In the genomic region with DNA sequence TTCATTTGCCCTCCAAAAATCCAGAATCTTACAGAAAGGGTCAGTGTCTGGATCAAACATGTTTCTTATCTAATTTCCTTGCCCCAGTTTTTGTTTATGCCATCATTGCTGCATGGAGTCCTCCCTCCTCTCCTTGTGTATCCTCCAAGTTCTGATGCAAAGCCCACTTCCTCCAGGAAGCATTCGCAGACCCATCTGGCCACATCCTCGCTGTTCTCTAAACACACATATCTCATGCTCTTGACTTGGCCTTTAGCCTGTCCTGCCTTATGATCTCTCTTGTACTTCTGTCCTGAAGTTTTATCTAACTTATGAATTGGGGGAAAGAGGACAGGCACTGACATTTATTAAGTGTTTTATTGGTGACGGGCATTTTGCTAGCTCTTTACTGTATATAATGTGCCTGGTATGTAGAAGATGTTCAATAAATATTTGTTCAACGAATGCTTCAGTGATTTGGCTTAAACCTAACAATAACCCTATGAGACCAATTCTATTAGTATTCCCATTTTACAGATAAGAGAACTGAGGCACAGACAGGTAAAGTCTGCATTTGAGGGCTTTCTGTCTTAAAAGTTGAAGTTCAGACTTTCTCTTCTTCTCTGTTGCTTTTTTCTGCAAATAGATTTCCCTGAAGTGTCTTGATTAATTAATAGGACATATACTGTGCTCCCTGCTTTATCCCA, we compare ENCODE assay signal across 11 cellular contexts. TPM values are rescaled to one million over a fixed set of nuclear protein-coding genes. Genes with fewer than 3 reads are reported as not detected.
A peak's percentile ranks its signal among the peaks of the same experiment; 100 is the strongest.
DNase-seq lines count a peak whose midpoint lies in the region; ATAC-seq and TF ChIP-seq lines count a peak whose summit lies in the region.
"Had no signal": no experiment of that assay in that cellular context is flagged by ENCODE, and none has a peak within 500 bp of the region (broad histone marks: within the 10 kb centered on the region; RNA-seq: fewer than 3 reads in every experiment).

No MANE protein-coding gene starts in this region.

- peak overlapping the region; percentile 95 for H3K4me2 ChIP-seq in OCI-LY7 (ENCODE audit: low read length)

- peaks cover 27% of the 10 kb centered on the region for H3K4me1 ChIP-seq in CD8-positive, alpha-beta memory T cell (ENCODE audit: insufficient read depth, low read length)
- H3K4me1 ChIP-seq in OCI-LY7 (ENCODE audit: insufficient read depth, low read length, poor library complexity, severe bottlenecking) (peaks cover 97% of the 10 kb centered on the region), esophagus muscularis mucosa (peaks cover 35 to 42% (median 39%) of the 10 kb centered on the region in 4 donors), sigmoid colon (peaks cover 3 to 36% (median 33%) of the 10 kb centered on the region in 4 donors)
- H3K4me1 ChIP-seq: pancreas had no signal

- no peaks in the 10 kb centered on the region for H3K27me3 Mint-ChIP-seq in CD8-positive, alpha-beta memory T cell

- TF ChIP-seq EP300 in esophagus muscularis mucosa (IDR thresholded peaks at IDR 0.05) (no peak), sigmoid colon (IDR thresholded peaks at IDR 0.05) (no peak)

- TF ChIP-seq CTCF in OCI-LY7 (conservative IDR thresholded peaks at IDR 0.05; ENCODE audit: low read length) (no peak), esophagus muscularis mucosa (IDR thresholded peaks at IDR 0.05) (no peak), sigmoid colon (IDR thresholded peaks at IDR 0.05) (no peak), WERI-Rb-1 (IDR thresholded peaks at IDR 0.05; ENCODE audit: low read depth, low read length) (no peak)

- no peaks in the 10 kb centered on the region for H3K9me3 Mint-ChIP-seq in CD8-positive, alpha-beta memory T cell

- H3K79me2 ChIP-seq in OCI-LY7 (ENCODE audit: insufficient read depth, low read depth, low read length), result peaks cover 30% of the 10 kb centered on the region; the same call in 1 of the 2 replicates

- intact Hi-C loops in OCI-LY7 (cut with micrococcal nuclease; ENCODE audit: unreplicated experiment) (no loop called here), esophagus muscularis mucosa (cut with DNase I) (no loop called here), sigmoid colon (cut with DNase I) (no loop called here)

- 73% methylated on average over 4 of the region's 4 CpGs for WGBS in esophagus muscularis mucosa
- WGBS in sigmoid colon, 2 donors, result 61 to 81% methylated on average over 4 of the region's 4 CpGs

- H3K36me3 Mint-ChIP-seq in CD8-positive, alpha-beta memory T cell, result no peaks in the 10 kb centered on the region

- CTCF ChIA-PET in CD8-positive, alpha-beta memory T cell (lab: Charles Lee), result interaction anchor here (2.1 kb wide), 1 partner anchor 13 kb away, joined by 9 read pairs; no protein-coding TSS in a partner anchor
- CTCF ChIA-PET in OCI-LY7 (lab: Charles Lee; ENCODE audit: unreplicated experiment), result interaction anchor here (2.5 kb wide), 1 partner anchor 13 kb away, joined by 11 read pairs; no protein-coding TSS in a partner anchor

- BruUV-seq in OCI-LY7 (replicated peaks; lab: Mats Ljungman, UMichigan), result no TSS peak

- POLR2A ChIA-PET in CD8-positive, alpha-beta memory T cell (lab: Charles Lee), result interaction anchor here (0.9 kb wide), 1 partner anchor 41 kb away, joined by 4 read pairs; no protein-coding TSS in a partner anchor
- POLR2A ChIA-PET in OCI-LY7 (lab: Charles Lee), result interaction anchor here (2.5 to 12.3 kb wide), 5 partner anchors 13 to 49 kb away, joined by 14 to 261 read pairs (median 87); partner anchors contain the start of gene ID3

- H3K27ac Mint-ChIP-seq in CD8-positive, alpha-beta memory T cell, result peak overlapping the region in 5 of 8 donors; percentile 4 to 55 (median 42)

- H3K36me3 ChIP-seq in CD8-positive, alpha-beta memory T cell (ENCODE audit: insufficient read depth, low read length), result no peaks in the 10 kb centered on the region
- H3K36me3 ChIP-seq in OCI-LY7 (ENCODE audit: insufficient read depth, low read length), result no peaks in the 10 kb centered on the region
- no peaks in the 10 kb centered on the region for H3K36me3 ChIP-seq in esophagus muscularis mucosa
- H3K36me3 ChIP-seq in sigmoid colon, result no peaks in the 10 kb centered on the region
- H3K36me3 ChIP-seq in WERI-Rb-1, result no peaks in the 10 kb centered on the region
- H3K36me3 ChIP-seq: pancreas had no signal

- H3K9me3 ChIP-seq in CD8-positive, alpha-beta memory T cell (ENCODE audit: low read length), result no peaks in the 10 kb centered on the region
- no peaks in the 10 kb centered on the region for H3K9me3 ChIP-seq in OCI-LY7 (ENCODE audit: low read length)
- no peaks in the 10 kb centered on the region for H3K9me3 ChIP-seq in esophagus muscularis mucosa
- no peaks in the 10 kb centered on the region for H3K9me3 ChIP-seq in sigmoid colon
- H3K9me3 ChIP-seq in WERI-Rb-1 (ENCODE audit: severe bottlenecking), result no peaks in the 10 kb centered on the region
- H3K9me3 ChIP-seq: pancreas had no signal

- H3K4me3 ChIP-seq in CD8-positive, alpha-beta memory T cell (ENCODE audit: low read length), result no peak overlapping the region
- H3K4me3 ChIP-seq in OCI-LY7 (ENCODE audit: low read depth, low read length, poor library complexity, severe bottlenecking) (peak overlapping the region; percentile 69), esophagus muscularis mucosa (no peak overlapping the region), sigmoid colon (no peak overlapping the region), WERI-Rb-1 (ENCODE audit: low read depth, low read length) (no peak overlapping the region)
- H3K4me3 ChIP-seq: pancreas had no signal

- no peak overlapping the region for H3K27ac ChIP-seq in CD8-positive, alpha-beta memory T cell (ENCODE audit: low read depth, low read length)
- H3K27ac ChIP-seq in OCI-LY7 (ENCODE audit: low read depth, low read length, poor library complexity, severe bottlenecking) (peak overlapping the region; percentile 97), esophagus muscularis mucosa (replicated peaks in 1 of 4) (peak overlapping the region; percentile 80 to 88 (median 84)), sigmoid colon (peak overlapping the region; percentile 78 to 85 (median 84)), WERI-Rb-1 (no peak overlapping the region)

- H4K20me1 ChIP-seq in OCI-LY7 (ENCODE audit: insufficient read depth, low read length), result no peaks in the 10 kb centered on the region

- H2AFZ ChIP-seq in OCI-LY7 (ENCODE audit: low read length), result no peak overlapping the region

- no peaks in the 10 kb centered on the region for H3K27me3 ChIP-seq in CD8-positive, alpha-beta memory T cell (ENCODE audit: insufficient read depth, low read length, poor library complexity, severe bottlenecking)
- H3K27me3 ChIP-seq in esophagus muscularis mucosa (peaks cover 0 to 3% (median 0%) of the 10 kb centered on the region in 4 donors), sigmoid colon (no peaks in the 10 kb centered on the region), WERI-Rb-1 (ENCODE audit: insufficient read depth, low read depth, severe bottlenecking) (no peaks in the 10 kb centered on the region)
- H3K27me3 ChIP-seq: pancreas had no signal

- peak overlapping the region in 3 of 7 donors; percentile 0 to 48 (median 5) for H3K4me3 Mint-ChIP-seq in CD8-positive, alpha-beta memory T cell

- DNase-seq in CD8-positive, alpha-beta memory T cell, result no peak
- DNase-seq in OCI-LY7 (ENCODE audit: low spot score) (peak; percentile 77), esophagus muscularis mucosa (ENCODE audit: extremely low spot score) (no peak), sigmoid colon (no peak), WERI-Rb-1 (no peak), GF-D8 (lab: John Stamatoyannopoulos, UW) (no peak)
- DNase-seq: amygdala, NCI-H146, pancreas had no signal

- no peaks in the 10 kb centered on the region for H3K9me2 ChIP-seq in OCI-LY7 (ENCODE audit: insufficient read depth, low read length)

- TF ChIP-seq POLR2A in esophagus muscularis mucosa (IDR thresholded peaks at IDR 0.05; ENCODE audit: low read depth), result no peak
- no peak for TF ChIP-seq POLR2A in sigmoid colon (IDR thresholded peaks at IDR 0.05)

- peaks cover 21 to 35% (median 26%) of the 10 kb centered on the region in 3 donors for H3K4me1 Mint-ChIP-seq in CD8-positive, alpha-beta memory T cell

- ATAC-seq in HG02623 (IDR thresholded peaks at IDR 0.05; ENCODE audit: unreplicated experiment) (no peak), GM21619 (IDR thresholded peaks at IDR 0.05; ENCODE audit: unreplicated experiment) (no peak)

RNA-seq across cellular contexts. Expression of gene ID3, which starts 19.2 kb away (rescaled TPM):
- total RNA-seq in CD8-positive, alpha-beta memory T cell, result 10 to 100 TPM; 18.4 to 19.3 TPM
- 4.7 TPM for polyA plus RNA-seq in CD8-positive, alpha-beta memory T cell
- total RNA-seq in OCI-LY7 (2014; rRNA removed; shearing (Covaris generic)), result 1,286 and 1,658 TPM in 2 replicates
- 621 and 629 TPM in 2 replicates for total RNA-seq in OCI-LY7 (2022)
- total RNA-seq in esophagus muscularis mucosa, result 100 to 1,000 TPM in 3 of 4 donors, 10 to 100 TPM in 1; 75.2 to 352 (median 274) TPM
- 100 to 1,000 TPM in 2 of 4 donors, 10 to 100 TPM in 2; 72.1 to 144 (median 92.6) TPM for total RNA-seq in sigmoid colon
- 100 to 1,000 TPM; 114 to 232 (median 220) TPM for polyA plus RNA-seq in sigmoid colon

RNA-seq across cellular contexts. Expression of gene E2F2, which starts 47.4 kb away (rescaled TPM):
- 10 to 100 TPM; 19.1 to 19.6 TPM for total RNA-seq in CD8-positive, alpha-beta memory T cell
- polyA plus RNA-seq in CD8-positive, alpha-beta memory T cell, result 0.76 TPM
- 176 and 203 TPM in 2 replicates for total RNA-seq in OCI-LY7 (2014; rRNA removed; shearing (Covaris generic))
- 212 and 224 TPM in 2 replicates for total RNA-seq in OCI-LY7 (2022)
- total RNA-seq in esophagus muscularis mucosa, result under 1 TPM in 3 of 4 donors, not detected in 1; 0.11 to 0.26 (median 0.17) TPM
- total RNA-seq in sigmoid colon, result under 1 TPM in 2 of 4 donors, not detected in 2; 0.14 to 0.28 TPM
- 10 to 100 TPM in 1 of 3 donors, 1 to 10 TPM in 2; 2.4 to 10.6 (median 6.0) TPM for polyA plus RNA-seq in sigmoid colon

Comparison
In these comparisons a context has a peak if more than half of its experiments do, and no peak if none do; other contexts are left out.
1. H3K27ac ChIP-seq: peak in OCI-LY7 (single experiment), esophagus muscularis mucosa (4 of 4) and sigmoid colon (4 of 4); none in CD8-positive, alpha-beta memory T cell (single experiment) and WERI-Rb-1 (single experiment).
2. RNA of gene E2F2, which starts 47.4 kb away (total RNA-seq): 176 to 224 TPM in OCI-LY7 and 19.1 to 19.6 TPM in CD8-positive, alpha-beta memory T cell; 0.11 to 0.26 TPM in esophagus muscularis mucosa and 0.14 to 0.28 TPM in sigmoid colon; every median in the first group is over 10 times any median in the second.